In genomic region chr22:30513462-30513861, GRCh38 we compare ENCODE assay signal across 11 cellular contexts. TPM values are rescaled to one million over a fixed set of nuclear protein-coding genes. Genes with fewer than 3 reads are reported as not detected.
"Had no signal": no experiment of that assay in that cellular context is flagged by ENCODE, and none has a peak within 500 bp of the region (broad histone marks: within the 10 kb centered on the region; RNA-seq: fewer than 3 reads in every experiment).

No MANE protein-coding gene starts in this region.

- DNase-seq: GM23248, GOT3, H7, IMR-90, KG1 had no signal

- H3K36me3 ChIP-seq: HAP-1 had no signal

- FAIRE-seq: HTR-8/SVneo, K562 had no signal

- H3K4me1 ChIP-seq: HAP-1 had no signal

- H3K27ac ChIP-seq: GM23248 had no signal

- H3K9ac ChIP-seq: GM23248 had no signal

- H3K9me3 ChIP-seq: HAP-1 had no signal

- H3K4me3 ChIP-seq: GM23248, HAP-1, K562 had no signal

- ATAC-seq: HCT116, K562 had no signal

RNA-seq across cellular contexts. Expression of gene SEC14L4, which starts 8.0 kb away (rescaled TPM):
- total RNA-seq: H4, H7, IMR-90, K562 had no signal
- polyA plus RNA-seq: IMR-90 had no signal

RNA-seq across cellular contexts. Expression of gene SEC14L6, which starts 33.1 kb away (rescaled TPM):
- total RNA-seq: GM23248, H4, HT-29, IMR-90 had no signal
- polyA plus RNA-seq: GM23248 had no signal

RNA-seq across cellular contexts. Expression of gene SEC14L3, which starts 41.6 kb away (rescaled TPM):
- total RNA-seq: GM23248, H4, H7, HT-29, IMR-90, K562 had no signal
- polyA plus RNA-seq: GM23248, IMR-90, K562 had no signal
